In genomic region chr1:35191429-35192055, GRCh38 we compare ENCODE assay signal across 8 cellular contexts. TPM values are rescaled to one million over a fixed set of nuclear protein-coding genes. Genes with fewer than 3 reads are reported as not detected.
DNase-seq lines count a peak whose midpoint lies in the region; ATAC-seq, FAIRE-seq and TF ChIP-seq lines count a peak whose summit lies in the region.

No MANE protein-coding gene starts in this region.

- in situ Hi-C loops in GM12878 (cut with MboI): no loop called here

- no peaks in the 10 kb centered on the region for H3K9me3 Mint-ChIP-seq in activated naive CD4-positive, alpha-beta T cell treated with anti-CD3 and anti-CD28 coated beads for 36 hours

- H3K36me3 ChIP-seq in GM12878 (ENCODE audit: control insufficient read depth in 2 of 2, insufficient read depth in 2 of 2, low read length in 1 of 2) (peaks cover 14 to 36% of the 10 kb centered on the region in 2 experiments), lung (ENCODE audit: control insufficient read depth in 2 of 2, insufficient read depth in 2 of 2, low read length in 2 of 2) (peaks cover 21 to 22% of the 10 kb centered on the region in 2 donors), upper lobe of left lung (peaks cover 35 to 49% (median 44%) of the 10 kb centered on the region in 4 donors)

- H3K4me3 Mint-ChIP-seq in activated naive CD4-positive, alpha-beta T cell treated with anti-CD3 and anti-CD28 coated beads for 36 hours: peak overlapping the region; percentile 96

- no peak overlapping the region for H2AFZ ChIP-seq in GM12878 (ENCODE audit: control insufficient read depth, low read depth, low read length)

- peak overlapping the region; percentile 90 for H3K4me2 ChIP-seq in GM12878 (ENCODE audit: control insufficient read depth, insufficient read depth)

- H3K27me3 ChIP-seq in GM12878 (replicated peaks in 1 of 2; ENCODE audit: control insufficient read depth in 2 of 2, insufficient read depth in 2 of 2, low read length in 1 of 2) (no peaks in the 10 kb centered on the region), lung (ENCODE audit: control insufficient read depth, insufficient read depth) (no peaks in the 10 kb centered on the region), upper lobe of left lung (no peaks in the 10 kb centered on the region)

- under 1% methylated on average over 25 of the region's 25 CpGs for WGBS in GM12878 (ENCODE audit: insufficient coverage, insufficient replicate concordance, low lambda C conversion rate, missing lambda C conversion rate)
- WGBS in lung, 2 donors: 0 to 1% methylated on average over 25 of the region's 25 CpGs
- 0 to 1% methylated on average over 19 to 25 of the region's 25 CpGs for WGBS in upper lobe of left lung, 2 donors

- H3K36me3 Mint-ChIP-seq in activated naive CD4-positive, alpha-beta T cell treated with anti-CD3 and anti-CD28 coated beads for 36 hours (ENCODE audit: low read depth): peaks cover 58% of the 10 kb centered on the region

- H3K9me3 ChIP-seq in GM12878 (replicated peaks; ENCODE audit: control insufficient read depth, insufficient read depth, low read length): no peaks in the 10 kb centered on the region
- H3K9me3 ChIP-seq in lung (ENCODE audit: control insufficient read depth in 2 of 2, insufficient read depth in 1 of 2, low read length in 1 of 2): no peaks in the 10 kb centered on the region
- H3K9me3 ChIP-seq in upper lobe of left lung: no peaks in the 10 kb centered on the region

- H3K9ac ChIP-seq in GM12878 (ENCODE audit: control insufficient read depth, insufficient read depth, low read length): peak overlapping the region; percentile 98

- H3K27ac ChIP-seq in GM12878 (ENCODE audit: control insufficient read depth, insufficient read depth) (peak overlapping the region; percentile 94), lung (ENCODE audit: low read depth in 1 of 2, low read length in 1 of 2) (peak overlapping the region; percentile 77 to 96), upper lobe of left lung (peak overlapping the region; percentile 99 to 100 (median 100))

- H4K20me1 ChIP-seq in GM12878 (ENCODE audit: control insufficient read depth, insufficient read depth): peaks cover 23% of the 10 kb centered on the region

- no peak for TF ChIP-seq RAD21 in GM12878 (IDR thresholded peaks at IDR 0.05; ENCODE audit: insufficient read depth, low read depth, low read length)

- SMC1A ChIA-PET in GM12878 (lab: Charles Lee; ENCODE audit: uncharacterized antibody, unreplicated experiment): interaction anchor here (0.5 to 1.2 kb wide), 6 partner anchors 10 to 545 kb away, joined by 3 read pairs; no protein-coding TSS in a partner anchor

- no peak for DNase-seq in activated naive CD4-positive, alpha-beta T cell treated with anti-CD3 and anti-CD28 coated beads for 36 hours
- DNase-seq in activated naive CD4-positive, alpha-beta T cell (lab: John Stamatoyannopoulos, UW): no peak
- DNase-seq in GM12878 (ENCODE audit: low read depth, low spot score): no peak
- DNase-seq in lung (ENCODE audit: low spot score): no peak
- no peak for DNase-seq in upper lobe of left lung
- no peak for DNase-seq in dermis blood vessel endothelial cell
- no peak for DNase-seq in HTR-8/SVneo (ENCODE audit: insufficient read length, low spot score)
- DNase-seq in mesenteric fat pad (ENCODE audit: low spot score): no peak

- intact Hi-C loops in activated naive CD4-positive, alpha-beta T cell treated with anti-CD3 and anti-CD28 coated beads for 36 hours (cut with micrococcal nuclease): loop anchor here (2.0 to 10.0 kb wide), 9 partner anchors 96 to 963 kb away; partner anchors contain the start of genes C1orf216, CLSPN, KIAA0319L and MAP7D1
- intact Hi-C loops in GM12878 (cut with micrococcal nuclease; ENCODE audit: unreplicated experiment): loop anchor here (5.0 kb wide), 2 partner anchors 76 to 159 kb away; partner anchors contain the start of genes ZMYM4 and ZMYM6

- FAIRE-seq in GM12878 (lab: Jason Lieb, UNC) (no peak), HTR-8/SVneo (lab: Jason Lieb, UNC) (no peak)

- H3K4me3 ChIP-seq in GM12878 (peak overlapping the region; percentile 80), lung (peak overlapping the region; percentile 98), upper lobe of left lung (peak overlapping the region; percentile 81 to 100 (median 94))

- TF ChIP-seq POLR2A in GM12878 (IDR thresholded peaks at IDR 0.05; ENCODE audit: low read depth, low read length) (no peak), upper lobe of left lung (IDR thresholded peaks at IDR 0.05) (no peak)

- peak overlapping the region; percentile 93 for H3K27ac Mint-ChIP-seq in activated naive CD4-positive, alpha-beta T cell treated with anti-CD3 and anti-CD28 coated beads for 36 hours

- ATAC-seq in GM12878 (no peak), lung (ENCODE audit: insufficient read depth, low FRiP score) (no peak), upper lobe of left lung (ENCODE audit: low FRiP score in 2 of 2) (no peak)

- peaks cover 65% of the 10 kb centered on the region for H3K79me2 ChIP-seq in GM12878 (ENCODE audit: control insufficient read depth, insufficient read depth, low read length)

- RAD21 ChIA-PET in GM12878 (lab: Charles Lee; ENCODE audit: unreplicated experiment): interaction anchor here (1.0 to 1.2 kb wide), 2 partner anchors 67 to 339 kb away, joined by 3 to 4 read pairs; no protein-coding TSS in a partner anchor

- POLR2A ChIA-PET in GM12878 (lab: Charles Lee): no interaction called here

- TF ChIP-seq CTCF in GM12878 (IDR thresholded peaks at IDR 0.05 in 2 of 3, conservative IDR thresholded peaks at IDR 0.05 in 1 of 3; ENCODE audit: control insufficient read depth in 2 of 3, extremely low read depth in 1 of 3, insufficient read depth in 1 of 3, low read depth in 3 of 3, low read length in 3 of 3): no peak
- no peak for TF ChIP-seq CTCF in lung (IDR thresholded peaks at IDR 0.05; ENCODE audit: control extremely low read depth, extremely low read depth)
- no peak for TF ChIP-seq CTCF in upper lobe of left lung (IDR thresholded peaks at IDR 0.05)

- no peaks in the 10 kb centered on the region for H3K27me3 Mint-ChIP-seq in activated naive CD4-positive, alpha-beta T cell treated with anti-CD3 and anti-CD28 coated beads for 36 hours (ENCODE audit: low read depth)

- H3K4me1 ChIP-seq in GM12878 (ENCODE audit: control insufficient read depth, insufficient read depth, low read length) (no peaks in the 10 kb centered on the region), lung (ENCODE audit: control insufficient read depth in 2 of 2, insufficient read depth in 2 of 2, low read length in 2 of 2) (peaks cover 7 to 17% of the 10 kb centered on the region in 2 donors), upper lobe of left lung (peaks cover 41 to 52% (median 47%) of the 10 kb centered on the region in 4 donors)

- peaks cover 54% of the 10 kb centered on the region for H3K4me1 Mint-ChIP-seq in activated naive CD4-positive, alpha-beta T cell treated with anti-CD3 and anti-CD28 coated beads for 36 hours (ENCODE audit: low read depth)

- CTCF ChIA-PET in activated naive CD4-positive, alpha-beta T cell treated with anti-CD3 and anti-CD28 coated beads for 36 hours (lab: Charles Lee): interaction anchor here (1.8 kb wide), 1 partner anchor 10 kb away, joined by 6 read pairs; no protein-coding TSS in a partner anchor
- CTCF ChIA-PET in GM12878 (lab: Yijun Ruan, JAX): interaction anchor here (0.7 to 0.9 kb wide), 2 partner anchors 10 to 338 kb away, joined by 3 read pairs; no protein-coding TSS in a partner anchor

- no peak for TF ChIP-seq EP300 in GM12878 (IDR thresholded peaks at IDR 0.05; ENCODE audit: borderline replicate concordance in 1 of 2, control insufficient read depth in 1 of 2, low read depth in 2 of 2, low read length in 2 of 2)
- TF ChIP-seq EP300 in upper lobe of left lung (IDR thresholded peaks at IDR 0.05): no peak

- BruUV-seq in GM12878 (replicated peaks; lab: Mats Ljungman, UMichigan): no TSS peak

TF ChIP-seq in GM12878, 131 proteins besides CTCF, POLR2A, EP300 and RAD21 (continues in another document):
- TF ChIP-seq ZNF24 (IDR thresholded peaks at IDR 0.05) (no peak), NR2C2 (IDR thresholded peaks at IDR 0.05; ENCODE audit: borderline replicate concordance, control insufficient read depth, insufficient read length, low read depth) (no peak), PAX5 (IDR thresholded peaks at IDR 0.05; ENCODE audit: borderline replicate concordance, low read depth, low read length) (no peak), NFYA (IDR thresholded peaks at IDR 0.05; ENCODE audit: borderline replicate concordance, low read depth, low read length) (no peak), POLR2AphosphoS5 (IDR thresholded peaks at IDR 0.05; ENCODE audit: low read length) (peak; percentile 70), POLR2AphosphoS2 (IDR thresholded peaks at IDR 0.05; ENCODE audit: low read depth, low read length) (no peak)

RNA-seq across cellular contexts. Expression of gene SFPQ, which starts 1.4 kb away (rescaled TPM):
- total RNA-seq in activated naive CD4-positive, alpha-beta T cell treated with anti-CD3 and anti-CD28 coated beads for 36 hours: 100 to 1,000 TPM; 260 to 269 TPM
- 575 and 577 TPM in 2 replicates for total RNA-seq in GM12878 (2013; cell fraction: nucleolus; rRNA removed)
- total RNA-seq in GM12878 (2014; rRNA removed) (201 and 223 TPM in 2 replicates), GM12878 (2014; rRNA removed; fragmentation: Illumina TruSeq; extraction: Trizol) (384 and 393 TPM in 2 replicates), GM12878 (2021) (305 and 325 TPM in 2 replicates), lung (100 to 1,000 TPM; 162 to 269 TPM), upper lobe of left lung (100 to 1,000 TPM; 154 to 526 (median 209) TPM), dermis blood vessel endothelial cell (276 and 355 TPM in 2 replicates), mesenteric fat pad (205 TPM)
- 203 TPM for polyA plus RNA-seq in GM12878 (2011; ENCODE audit: low read depth)
- polyA plus RNA-seq in GM12878 (2011; rRNA removed) (177 and 237 TPM in 2 replicates), GM12878 (2014; fragmentation: Illumina TruSeq; extraction: Trizol) (559 and 719 TPM in 2 replicates), GM12878 (2014; fragmentation: Nextera tagmentation; extraction: Ambion mirVana) (100 to 1,000 TPM in 1 of 2 experiments, 10 to 100 TPM in 1; 78.5 to 117 TPM), GM12878 (2014; rRNA removed) (257 and 273 TPM in 2 replicates), GM12878 (2016; fragmentation: Nextera tagmentation; extraction: Ambion mirVana) (100 to 1,000 TPM; 171 to 198 TPM), lung (100 to 1,000 TPM; 116 to 258 TPM)
- 59.6 and 65.2 TPM in 2 replicates for polyA plus RNA-seq in GM12878 (2011; cell fraction: cytosol; rRNA removed)
- polyA plus RNA-seq in GM12878 (2011; cell fraction: nucleus; rRNA removed): 308 and 445 TPM in 2 replicates
- polyA plus RNA-seq in GM12878 (2012): 220 and 322 TPM in 2 replicates
- 92.8 and 133 TPM in 2 replicates for polyA minus RNA-seq in GM12878 (2011; rRNA and poly(A)+ RNA removed)
- polyA minus RNA-seq in GM12878 (2011; cell fraction: cytosol; rRNA and poly(A)+ RNA removed): 56.9 and 61.2 TPM in 2 replicates
- 129 and 229 TPM in 2 replicates for polyA minus RNA-seq in GM12878 (2011; cell fraction: nucleus; rRNA and poly(A)+ RNA removed)
